1 cellular context compared by ENCODE assay signal in genomic region chr12:106581543-106582263, GRCh38.
TF ChIP-seq lines count a peak whose summit lies in the region.

No MANE protein-coding gene starts in this region.

TF ChIP-seq in WTC11, 78 proteins besides CTCF, POLR2A, EP300 and RAD21 (continued from another document):
- TF ChIP-seq, protein P1, sequence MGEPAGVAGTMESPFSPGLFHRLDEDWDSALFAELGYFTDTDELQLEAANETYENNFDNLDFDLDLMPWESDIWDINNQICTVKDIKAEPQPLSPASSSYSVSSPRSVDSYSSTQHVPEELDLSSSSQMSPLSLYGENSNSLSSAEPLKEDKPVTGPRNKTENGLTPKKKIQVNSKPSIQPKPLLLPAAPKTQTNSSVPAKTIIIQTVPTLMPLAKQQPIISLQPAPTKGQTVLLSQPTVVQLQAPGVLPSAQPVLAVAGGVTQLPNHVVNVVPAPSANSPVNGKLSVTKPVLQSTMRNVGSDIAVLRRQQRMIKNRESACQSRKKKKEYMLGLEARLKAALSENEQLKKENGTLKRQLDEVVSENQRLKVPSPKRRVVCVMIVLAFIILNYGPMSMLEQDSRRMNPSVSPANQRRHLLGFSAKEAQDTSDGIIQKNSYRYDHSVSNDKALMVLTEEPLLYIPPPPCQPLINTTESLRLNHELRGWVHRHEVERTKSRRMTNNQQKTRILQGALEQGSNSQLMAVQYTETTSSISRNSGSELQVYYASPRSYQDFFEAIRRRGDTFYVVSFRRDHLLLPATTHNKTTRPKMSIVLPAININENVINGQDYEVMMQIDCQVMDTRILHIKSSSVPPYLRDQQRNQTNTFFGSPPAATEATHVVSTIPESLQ (CRISPR knock-in tag; IDR thresholded peaks at IDR 0.05): no peak
- TF ChIP-seq HMGA2 (CRISPR knock-in tag; IDR thresholded peaks at IDR 0.05) (0 out of 2 replicates have a peak, but pooled peaks have one; percentile 9), TEAD1 (CRISPR knock-in tag; IDR thresholded peaks at IDR 0.05) (no peak), JAZF1 (CRISPR knock-in tag; IDR thresholded peaks at IDR 0.05) (no peak), CBFB (CRISPR knock-in tag; IDR thresholded peaks at IDR 0.05; ENCODE audit: low read depth) (no peak), NR2C2 (CRISPR knock-in tag; IDR thresholded peaks at IDR 0.05) (no peak), FOXP1 (CRISPR knock-in tag; IDR thresholded peaks at IDR 0.05; ENCODE audit: borderline replicate concordance) (no peak), SP1 (CRISPR knock-in tag; conservative IDR thresholded peaks at IDR 0.05) (0 out of 2 replicates have a peak, but pooled peaks have one; percentile 18), FOXK1 (CRISPR knock-in tag; IDR thresholded peaks at IDR 0.05) (peak; percentile 47; the same call in 1 of the 2 replicates)
- TF ChIP-seq, protein P2, sequence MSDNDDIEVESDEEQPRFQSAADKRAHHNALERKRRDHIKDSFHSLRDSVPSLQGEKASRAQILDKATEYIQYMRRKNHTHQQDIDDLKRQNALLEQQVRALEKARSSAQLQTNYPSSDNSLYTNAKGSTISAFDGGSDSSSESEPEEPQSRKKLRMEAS (CRISPR knock-in tag; IDR thresholded peaks at IDR 0.05): no peak
- TF ChIP-seq, protein P3, sequence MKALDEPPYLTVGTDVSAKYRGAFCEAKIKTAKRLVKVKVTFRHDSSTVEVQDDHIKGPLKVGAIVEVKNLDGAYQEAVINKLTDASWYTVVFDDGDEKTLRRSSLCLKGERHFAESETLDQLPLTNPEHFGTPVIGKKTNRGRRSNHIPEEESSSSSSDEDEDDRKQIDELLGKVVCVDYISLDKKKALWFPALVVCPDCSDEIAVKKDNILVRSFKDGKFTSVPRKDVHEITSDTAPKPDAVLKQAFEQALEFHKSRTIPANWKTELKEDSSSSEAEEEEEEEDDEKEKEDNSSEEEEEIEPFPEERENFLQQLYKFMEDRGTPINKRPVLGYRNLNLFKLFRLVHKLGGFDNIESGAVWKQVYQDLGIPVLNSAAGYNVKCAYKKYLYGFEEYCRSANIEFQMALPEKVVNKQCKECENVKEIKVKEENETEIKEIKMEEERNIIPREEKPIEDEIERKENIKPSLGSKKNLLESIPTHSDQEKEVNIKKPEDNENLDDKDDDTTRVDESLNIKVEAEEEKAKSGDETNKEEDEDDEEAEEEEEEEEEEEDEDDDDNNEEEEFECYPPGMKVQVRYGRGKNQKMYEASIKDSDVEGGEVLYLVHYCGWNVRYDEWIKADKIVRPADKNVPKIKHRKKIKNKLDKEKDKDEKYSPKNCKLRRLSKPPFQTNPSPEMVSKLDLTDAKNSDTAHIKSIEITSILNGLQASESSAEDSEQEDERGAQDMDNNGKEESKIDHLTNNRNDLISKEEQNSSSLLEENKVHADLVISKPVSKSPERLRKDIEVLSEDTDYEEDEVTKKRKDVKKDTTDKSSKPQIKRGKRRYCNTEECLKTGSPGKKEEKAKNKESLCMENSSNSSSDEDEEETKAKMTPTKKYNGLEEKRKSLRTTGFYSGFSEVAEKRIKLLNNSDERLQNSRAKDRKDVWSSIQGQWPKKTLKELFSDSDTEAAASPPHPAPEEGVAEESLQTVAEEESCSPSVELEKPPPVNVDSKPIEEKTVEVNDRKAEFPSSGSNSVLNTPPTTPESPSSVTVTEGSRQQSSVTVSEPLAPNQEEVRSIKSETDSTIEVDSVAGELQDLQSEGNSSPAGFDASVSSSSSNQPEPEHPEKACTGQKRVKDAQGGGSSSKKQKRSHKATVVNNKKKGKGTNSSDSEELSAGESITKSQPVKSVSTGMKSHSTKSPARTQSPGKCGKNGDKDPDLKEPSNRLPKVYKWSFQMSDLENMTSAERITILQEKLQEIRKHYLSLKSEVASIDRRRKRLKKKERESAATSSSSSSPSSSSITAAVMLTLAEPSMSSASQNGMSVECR (CRISPR knock-in tag; IDR thresholded peaks at IDR 0.05; ENCODE audit: borderline replicate concordance): 0 out of 2 replicates have a peak, but pooled peaks have one; percentile 30
- TF ChIP-seq, protein P4, sequence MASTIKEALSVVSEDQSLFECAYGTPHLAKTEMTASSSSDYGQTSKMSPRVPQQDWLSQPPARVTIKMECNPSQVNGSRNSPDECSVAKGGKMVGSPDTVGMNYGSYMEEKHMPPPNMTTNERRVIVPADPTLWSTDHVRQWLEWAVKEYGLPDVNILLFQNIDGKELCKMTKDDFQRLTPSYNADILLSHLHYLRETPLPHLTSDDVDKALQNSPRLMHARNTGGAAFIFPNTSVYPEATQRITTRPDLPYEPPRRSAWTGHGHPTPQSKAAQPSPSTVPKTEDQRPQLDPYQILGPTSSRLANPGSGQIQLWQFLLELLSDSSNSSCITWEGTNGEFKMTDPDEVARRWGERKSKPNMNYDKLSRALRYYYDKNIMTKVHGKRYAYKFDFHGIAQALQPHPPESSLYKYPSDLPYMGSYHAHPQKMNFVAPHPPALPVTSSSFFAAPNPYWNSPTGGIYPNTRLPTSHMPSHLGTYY (CRISPR knock-in tag; IDR thresholded peaks at IDR 0.05): no peak
- TF ChIP-seq, protein P5, sequence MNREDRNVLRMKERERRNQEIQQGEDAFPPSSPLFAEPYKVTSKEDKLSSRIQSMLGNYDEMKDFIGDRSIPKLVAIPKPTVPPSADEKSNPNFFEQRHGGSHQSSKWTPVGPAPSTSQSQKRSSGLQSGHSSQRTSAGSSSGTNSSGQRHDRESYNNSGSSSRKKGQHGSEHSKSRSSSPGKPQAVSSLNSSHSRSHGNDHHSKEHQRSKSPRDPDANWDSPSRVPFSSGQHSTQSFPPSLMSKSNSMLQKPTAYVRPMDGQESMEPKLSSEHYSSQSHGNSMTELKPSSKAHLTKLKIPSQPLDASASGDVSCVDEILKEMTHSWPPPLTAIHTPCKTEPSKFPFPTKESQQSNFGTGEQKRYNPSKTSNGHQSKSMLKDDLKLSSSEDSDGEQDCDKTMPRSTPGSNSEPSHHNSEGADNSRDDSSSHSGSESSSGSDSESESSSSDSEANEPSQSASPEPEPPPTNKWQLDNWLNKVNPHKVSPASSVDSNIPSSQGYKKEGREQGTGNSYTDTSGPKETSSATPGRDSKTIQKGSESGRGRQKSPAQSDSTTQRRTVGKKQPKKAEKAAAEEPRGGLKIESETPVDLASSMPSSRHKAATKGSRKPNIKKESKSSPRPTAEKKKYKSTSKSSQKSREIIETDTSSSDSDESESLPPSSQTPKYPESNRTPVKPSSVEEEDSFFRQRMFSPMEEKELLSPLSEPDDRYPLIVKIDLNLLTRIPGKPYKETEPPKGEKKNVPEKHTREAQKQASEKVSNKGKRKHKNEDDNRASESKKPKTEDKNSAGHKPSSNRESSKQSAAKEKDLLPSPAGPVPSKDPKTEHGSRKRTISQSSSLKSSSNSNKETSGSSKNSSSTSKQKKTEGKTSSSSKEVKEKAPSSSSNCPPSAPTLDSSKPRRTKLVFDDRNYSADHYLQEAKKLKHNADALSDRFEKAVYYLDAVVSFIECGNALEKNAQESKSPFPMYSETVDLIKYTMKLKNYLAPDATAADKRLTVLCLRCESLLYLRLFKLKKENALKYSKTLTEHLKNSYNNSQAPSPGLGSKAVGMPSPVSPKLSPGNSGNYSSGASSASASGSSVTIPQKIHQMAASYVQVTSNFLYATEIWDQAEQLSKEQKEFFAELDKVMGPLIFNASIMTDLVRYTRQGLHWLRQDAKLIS (CRISPR knock-in tag; IDR thresholded peaks at IDR 0.05; ENCODE audit: borderline replicate concordance): no peak
